Comparison of ENCODE assay signal across 11 cellular contexts in genomic region chr10:119246862-119247549, GRCh38. TPM values are rescaled to one million over a fixed set of nuclear protein-coding genes. Genes with fewer than 3 reads are reported as not detected.
DNase-seq lines count a peak whose midpoint lies in the region; TF ChIP-seq lines count a peak whose summit lies in the region.
"Had no signal": no experiment of that assay in that cellular context is flagged by ENCODE, and none has a peak within 500 bp of the region (broad histone marks: within the 10 kb centered on the region; RNA-seq: fewer than 3 reads in every experiment).

No MANE protein-coding gene starts in this region.

- peaks cover 86% of the 10 kb centered on the region for H3K4me1 Mint-ChIP-seq in osteocyte (ENCODE audit: unreplicated experiment)

- TF ChIP-seq CTCF in fibroblast of pulmonary artery (IDR thresholded peaks at IDR 0.05; ENCODE audit: low read length, missing control alignments) = no peak
- peak; percentile 42 for TF ChIP-seq CTCF in osteocyte (IDR thresholded peaks at IDR 0.05)

- H3K27me3 Mint-ChIP-seq in osteocyte (ENCODE audit: unreplicated experiment) = no peaks in the 10 kb centered on the region

- H3K4me1 ChIP-seq in SJSA1 (replicated peaks) = peaks cover 50% of the 10 kb centered on the region

- no peaks in the 10 kb centered on the region for H3K9me3 ChIP-seq in SJSA1 (replicated peaks)

- peak overlapping the region; percentile 96 for H3K27ac Mint-ChIP-seq in osteocyte (ENCODE audit: unreplicated experiment)

- peak overlapping the region; percentile 85 for H3K27ac ChIP-seq in SJSA1

- no peak overlapping the region for H3K4me3 ChIP-seq in SJSA1
- H3K4me3 ChIP-seq in fibroblast of pulmonary artery (replicated peaks; ENCODE audit: low read depth, low read length) = no peak overlapping the region

- no peak for TF ChIP-seq POLR2A in erythroblast (IDR thresholded peaks at IDR 0.05; ENCODE audit: low read length)

- H3K36me3 ChIP-seq in SJSA1 = no peaks in the 10 kb centered on the region

- H3K4me3 Mint-ChIP-seq in osteocyte (ENCODE audit: unreplicated experiment) = peak overlapping the region; percentile 30

- no peaks in the 10 kb centered on the region for H3K36me3 Mint-ChIP-seq in osteocyte (ENCODE audit: unreplicated experiment)

- DNase-seq in AG08396 (ENCODE audit: low spot score) (peak; percentile 71), SJSA1 (ENCODE audit: low read depth in 1 of 2, low spot score in 2 of 2) (peak; percentile 86 to 96), fibroblast of pulmonary artery (ENCODE audit: low read depth) (peak; percentile 88), osteocyte (ENCODE audit: extremely low spot score, unreplicated experiment) (no peak), NAMALWA (ENCODE audit: low spot score) (no peak), NCI-H1930 (lab: John Stamatoyannopoulos, UW) (no peak), erythroblast (lab: John Stamatoyannopoulos, UW) (no peak)
- DNase-seq in stimulated activated CD4-positive, alpha-beta T cell treated with anti-CD3 and anti-CD28 coated beads, Interleukin-2, amount 100 ng/mL, for 48 hours = no peak
- DNase-seq: COR-L47, SHP77, substantia nigra had no signal

- H3K9me3 Mint-ChIP-seq in osteocyte (ENCODE audit: unreplicated experiment) = no peaks in the 10 kb centered on the region

- no peaks in the 10 kb centered on the region; the same call in 1 of the 2 replicates for H3K27me3 ChIP-seq in SJSA1 (replicated peaks)

RNA-seq across cellular contexts. Expression of gene GRK5, which starts 39.6 kb away (rescaled TPM):
- total RNA-seq in SJSA1 (2014; rRNA removed; shearing (Covaris generic)) = 19.4 TPM in 2 replicates
- 43.2 and 45.9 TPM in 2 replicates for total RNA-seq in osteocyte

Comparison
In these comparisons a context has a peak if more than half of its experiments do, and no peak if none do; other contexts are left out.
1. DNase-seq: peak in AG08396 (single experiment), SJSA1 (2 of 2) and fibroblast of pulmonary artery (single experiment); none in osteocyte (single experiment), stimulated activated CD4-positive, alpha-beta T cell treated with anti-CD3 and anti-CD28 coated beads, Interleukin-2, amount 100 ng/mL, for 48 hours (0 of 2), NAMALWA (single experiment), NCI-H1930 (0 of 2) and erythroblast (0 of 2).